10 cellular contexts compared by ENCODE assay signal in genomic region chr10:7561216-7561893, GRCh38.
DNase-seq lines count a peak whose midpoint lies in the region; ATAC-seq and TF ChIP-seq lines count a peak whose summit lies in the region.
"Had no signal": no experiment of that assay in that cellular context is flagged by ENCODE, and none has a peak within 500 bp of the region (broad histone marks: within the 10 kb centered on the region; RNA-seq: fewer than 3 reads in every experiment).

No MANE protein-coding gene starts in this region.

- intact Hi-C loops in right lobe of liver (cut with DNase I), result no loop called here

- H3K9me3 ChIP-seq in duodenal mucosa (ENCODE audit: control insufficient read depth in 1 of 2, low read length in 2 of 2) (no peaks in the 10 kb centered on the region), right lobe of liver (no peaks in the 10 kb centered on the region), stomach smooth muscle (ENCODE audit: control insufficient read depth in 2 of 2, low read length in 2 of 2) (no peaks in the 10 kb centered on the region)
- H3K9me3 ChIP-seq: SJSA1 had no signal

- 12% methylated on average over 13 of the region's 19 CpGs for WGBS in right lobe of liver (ENCODE audit: insufficient coverage, low coverage, low lambda C conversion rate, missing lambda C conversion rate)

- TF ChIP-seq CTCF in right lobe of liver (IDR thresholded peaks at IDR 0.05), result peak in 2 of 4 donors; percentile 4 to 17
- no peak for TF ChIP-seq CTCF in GM10248 (IDR thresholded peaks at IDR 0.05; ENCODE audit: control extremely low read depth, extremely low read depth, low read depth, missing control alignments)

- H3K27me3 Mint-ChIP-seq in T-helper 2 cell treated with Interferon-gamma antibody and Interleukin-4, amounts not matched to agents 5 μg/mL and 100 μg/mL, for 36 hours (ENCODE audit: low read depth), result peaks cover 4% of the 10 kb centered on the region

- H3K9ac ChIP-seq in duodenal mucosa (ENCODE audit: low read depth in 1 of 2, low read length in 2 of 2), result no peak overlapping the region
- peak overlapping the region; percentile 0 to 64 for H3K9ac ChIP-seq in stomach smooth muscle (ENCODE audit: low read length in 2 of 2)

- H3K36me3 Mint-ChIP-seq in T-helper 2 cell treated with Interferon-gamma antibody and Interleukin-4, amounts not matched to agents 5 μg/mL and 100 μg/mL, for 36 hours (ENCODE audit: low read depth), result no peaks in the 10 kb centered on the region

- DNase-seq in NCI-H1092 (lab: John Stamatoyannopoulos, UW) (peak; percentile 78), right lobe of liver (peak; percentile 75 to 81 (median 78)), GM10248 (ENCODE audit: extremely low spot score) (no peak), HEK293T (ENCODE audit: extremely low spot score) (no peak), LoVo (ENCODE audit: low spot score) (no peak)
- no peak for DNase-seq in T-helper 2 cell treated with Interferon-gamma antibody and Interleukin-4, amounts not matched to agents 5 μg/mL and 100 μg/mL, for 36 hours (ENCODE audit: low spot score)

- no peaks in the 10 kb centered on the region for H3K9me3 Mint-ChIP-seq in T-helper 2 cell treated with Interferon-gamma antibody and Interleukin-4, amounts not matched to agents 5 μg/mL and 100 μg/mL, for 36 hours
- H3K9me3 Mint-ChIP-seq: central memory CD8-positive, alpha-beta T cell had no signal

- H3K4me3 ChIP-seq in duodenal mucosa (ENCODE audit: low read depth in 1 of 2, low read length in 2 of 2) (no peak overlapping the region), right lobe of liver (no peak overlapping the region), stomach smooth muscle (ENCODE audit: low read length in 2 of 2) (peak overlapping the region; percentile 27 to 57)
- H3K4me3 ChIP-seq: SJSA1 had no signal

- peak overlapping the region; percentile 20 for H3K27ac ChIP-seq in duodenal mucosa (ENCODE audit: low read depth, low read length)
- no peak overlapping the region for H3K27ac ChIP-seq in right lobe of liver
- peak overlapping the region; percentile 85 for H3K27ac ChIP-seq in stomach smooth muscle (ENCODE audit: low read length)
- H3K27ac ChIP-seq: SJSA1 had no signal

- no peak overlapping the region for H3K27ac Mint-ChIP-seq in T-helper 2 cell treated with Interferon-gamma antibody and Interleukin-4, amounts not matched to agents 5 μg/mL and 100 μg/mL, for 36 hours

- no peaks in the 10 kb centered on the region for H3K4me1 Mint-ChIP-seq in T-helper 2 cell treated with Interferon-gamma antibody and Interleukin-4, amounts not matched to agents 5 μg/mL and 100 μg/mL, for 36 hours (ENCODE audit: low read depth)
- H3K4me1 Mint-ChIP-seq: central memory CD8-positive, alpha-beta T cell had no signal

- POLR2A ChIA-PET in GM10248 (lab: Yijun Ruan, JAX) (no interaction called here), HEK293T (lab: Yijun Ruan, JAX) (no interaction called here)

- CTCF ChIA-PET in GM10248 (lab: Yijun Ruan, JAX), result interaction anchor here (1.5 kb wide), 1 partner anchor 36 kb away, joined by 7 read pairs; no protein-coding TSS in a partner anchor
- CTCF ChIA-PET in HEK293T (lab: Yijun Ruan, JAX), result no interaction called here

- no peak for TF ChIP-seq POLR2A in right lobe of liver (IDR thresholded peaks at IDR 0.05)

- H3K27me3 ChIP-seq in duodenal mucosa (ENCODE audit: control insufficient read depth in 1 of 2, insufficient read depth in 2 of 2, low read length in 2 of 2), result no peaks in the 10 kb centered on the region
- H3K27me3 ChIP-seq in right lobe of liver, result no peaks in the 10 kb centered on the region
- H3K27me3 ChIP-seq in stomach smooth muscle (ENCODE audit: control insufficient read depth in 1 of 2, insufficient read depth in 2 of 2, low read length in 2 of 2), result no peaks in the 10 kb centered on the region
- H3K27me3 ChIP-seq: SJSA1 had no signal

- H3K4me1 ChIP-seq in duodenal mucosa (ENCODE audit: control insufficient read depth in 1 of 2, insufficient read depth in 2 of 2, low read length in 2 of 2), result peaks cover 3 to 19% of the 10 kb centered on the region in 2 donors
- H3K4me1 ChIP-seq in right lobe of liver, result peaks cover 0 to 12% (median 0%) of the 10 kb centered on the region in 4 donors
- H3K4me1 ChIP-seq in stomach smooth muscle (ENCODE audit: control insufficient read depth, insufficient read depth, low read length), result peaks cover 32% of the 10 kb centered on the region

- peak; percentile 86 to 97 (median 92) for ATAC-seq in right lobe of liver

- H3K4me3 Mint-ChIP-seq in T-helper 2 cell treated with Interferon-gamma antibody and Interleukin-4, amounts not matched to agents 5 μg/mL and 100 μg/mL, for 36 hours, result no peak overlapping the region
- H3K4me3 Mint-ChIP-seq: central memory CD8-positive, alpha-beta T cell had no signal

- H3K36me3 ChIP-seq in duodenal mucosa (ENCODE audit: control insufficient read depth in 1 of 2, insufficient read depth in 2 of 2, low read length in 2 of 2) (no peaks in the 10 kb centered on the region), right lobe of liver (no peaks in the 10 kb centered on the region), stomach smooth muscle (ENCODE audit: control insufficient read depth in 2 of 2, insufficient read depth in 2 of 2, low read length in 2 of 2) (peaks cover 6 to 7% of the 10 kb centered on the region in 2 donors)
- H3K36me3 ChIP-seq: SJSA1 had no signal

TF ChIP-seq in HEK293T, 16 proteins besides CTCF, POLR2A, EP300 and RAD21:
- TF ChIP-seq ARNT (IDR thresholded peaks at IDR 0.05) (no peak), ZNF384 (IDR thresholded peaks at IDR 0.05) (no peak), SUZ12 (IDR thresholded peaks at IDR 0.05) (no peak)
TF ChIP-seq in HEK293T: peak in this region for 0.

Comparison
In these comparisons a context has a peak if more than half of its experiments do, and no peak if none do; other contexts are left out.
1. DNase-seq: peak in NCI-H1092 (single experiment) and right lobe of liver (3 of 3); none in T-helper 2 cell treated with Interferon-gamma antibody and Interleukin-4, amounts not matched to agents 5 μg/mL and 100 μg/mL, for 36 hours (single experiment), GM10248 (single experiment), HEK293T (single experiment) and LoVo (single experiment).
2. H3K27ac ChIP-seq: peak in duodenal mucosa (single experiment) and stomach smooth muscle (single experiment); none in right lobe of liver (0 of 3).
3. H3K4me3 ChIP-seq: peak in stomach smooth muscle (2 of 2); none in duodenal mucosa (0 of 2) and right lobe of liver (0 of 3).
4. H3K9ac ChIP-seq: peak in stomach smooth muscle (2 of 2); none in duodenal mucosa (0 of 2).